ENCODE assay signal across 19 cellular contexts in genomic region chr3:8557298-8557697, GRCh38. TPM values are rescaled to one million over a fixed set of nuclear protein-coding genes. Genes with fewer than 3 reads are reported as not detected.
DNase-seq lines count a peak whose midpoint lies in the region; ATAC-seq and TF ChIP-seq lines count a peak whose summit lies in the region.
"Had no signal": no experiment of that assay in that cellular context is flagged by ENCODE, and none has a peak within 500 bp of the region (broad histone marks: within the 10 kb centered on the region; RNA-seq: fewer than 3 reads in every experiment).

No MANE protein-coding gene starts in this region.

- H3K27ac ChIP-seq in tibial artery, result peak overlapping the region; percentile 76 to 81
- H3K27ac ChIP-seq: neural progenitor cell had no signal

- no peaks in the 10 kb centered on the region for H3K9me3 ChIP-seq in tibial artery

- H3K27me3 ChIP-seq in tibial artery, result no peaks in the 10 kb centered on the region
- H3K27me3 ChIP-seq: neural progenitor cell had no signal

- ATAC-seq in Right ventricle myocardium superior (ENCODE audit: poor library complexity), result peak; percentile 61
- ATAC-seq: activated naive CD4-positive, alpha-beta T cell treated with anti-CD3 and anti-CD28 coated beads, Interleukin-2, amount 50 U/mL, for 72 hours; activated T-cell treated with anti-CD3 and anti-CD28 coated beads, Interleukin-2, amount 50 U/mL, for 72 hours; stimulated activated naive CD8-positive, alpha-beta T cell treated with anti-CD3 and anti-CD28 coated beads, Interleukin-15, amount 100 ng/mL, for 72 hours; T-helper 17 cell had no signal

- peaks cover 0 to 100% (median 65%) of the 10 kb centered on the region in 4 donors for H3K4me1 ChIP-seq in tibial artery

- TF ChIP-seq CTCF in cardiac fibroblast (IDR thresholded peaks at IDR 0.05; ENCODE audit: low read depth, low read length), result no peak
- TF ChIP-seq CTCF in tibial artery (IDR thresholded peaks at IDR 0.05), result no peak

- H3K36me3 ChIP-seq in tibial artery, result peaks cover 10 to 35% (median 19%) of the 10 kb centered on the region in 3 donors
- H3K36me3 ChIP-seq: neural progenitor cell had no signal

- no peak overlapping the region for H3K4me3 ChIP-seq in cardiac fibroblast (replicated peaks in 1 of 2; ENCODE audit: low read depth in 2 of 2, low read length in 2 of 2)
- no peak overlapping the region for H3K4me3 ChIP-seq in tibial artery
- H3K4me3 ChIP-seq: neural progenitor cell had no signal

- intact Hi-C loops in Right ventricle myocardium superior (cut with DNase I), result no loop called here
- intact Hi-C loops in tibial artery (cut with DNase I; ENCODE audit: low total_unique reads), result no loop called here

- DNase-seq in cardiac fibroblast (ENCODE audit: low read depth in 2 of 2) (peak; percentile 48 to 54), Right ventricle myocardium superior (peak; percentile 56), mucosa of gallbladder (ENCODE audit: low spot score) (peak; percentile 28), tibial artery (peak in 1 of 2 donors; percentile 81), NCI-H82 (lab: John Stamatoyannopoulos, UW) (no peak), pons (ENCODE audit: low spot score) (no peak), NCI-H510A (lab: John Stamatoyannopoulos, UW) (no peak)
- DNase-seq in activated T-cell treated with anti-CD3 and anti-CD28 coated beads, Interleukin-2, amount 50 U/mL, for 1 hour, result no peak
- DNase-seq: activated T-cell treated with anti-CD3 and anti-CD28 coated beads, Interleukin-2, amount 50 U/mL, for 72 hours; CD8-positive, alpha-beta memory T cell; erythroblast; islet precursor cell; NCI-H1436 treated with DMSO at 0.1 percent for 48 hours; OCI-M1; retina; stimulated activated naive CD8-positive, alpha-beta T cell treated with anti-CD3 and anti-CD28 coated beads, Interleukin-15, amount 100 ng/mL, for 72 hours; T-helper 17 cell had no signal

RNA-seq across cellular contexts. Expression of gene LMCD1, which starts 55.7 kb away (rescaled TPM):
- total RNA-seq in Right ventricle myocardium superior, result 49.6 TPM
- 77.9 TPM for total RNA-seq in mucosa of gallbladder

Comparison
In these comparisons a context has a peak if more than half of its experiments do, and no peak if none do; other contexts are left out.
1. DNase-seq: peak in cardiac fibroblast (2 of 2), Right ventricle myocardium superior (single experiment) and mucosa of gallbladder (single experiment); none in NCI-H82 (single experiment), activated T-cell treated with anti-CD3 and anti-CD28 coated beads, Interleukin-2, amount 50 U/mL, for 1 hour (single experiment), pons (single experiment) and NCI-H510A (single experiment).